In the genomic region with DNA sequence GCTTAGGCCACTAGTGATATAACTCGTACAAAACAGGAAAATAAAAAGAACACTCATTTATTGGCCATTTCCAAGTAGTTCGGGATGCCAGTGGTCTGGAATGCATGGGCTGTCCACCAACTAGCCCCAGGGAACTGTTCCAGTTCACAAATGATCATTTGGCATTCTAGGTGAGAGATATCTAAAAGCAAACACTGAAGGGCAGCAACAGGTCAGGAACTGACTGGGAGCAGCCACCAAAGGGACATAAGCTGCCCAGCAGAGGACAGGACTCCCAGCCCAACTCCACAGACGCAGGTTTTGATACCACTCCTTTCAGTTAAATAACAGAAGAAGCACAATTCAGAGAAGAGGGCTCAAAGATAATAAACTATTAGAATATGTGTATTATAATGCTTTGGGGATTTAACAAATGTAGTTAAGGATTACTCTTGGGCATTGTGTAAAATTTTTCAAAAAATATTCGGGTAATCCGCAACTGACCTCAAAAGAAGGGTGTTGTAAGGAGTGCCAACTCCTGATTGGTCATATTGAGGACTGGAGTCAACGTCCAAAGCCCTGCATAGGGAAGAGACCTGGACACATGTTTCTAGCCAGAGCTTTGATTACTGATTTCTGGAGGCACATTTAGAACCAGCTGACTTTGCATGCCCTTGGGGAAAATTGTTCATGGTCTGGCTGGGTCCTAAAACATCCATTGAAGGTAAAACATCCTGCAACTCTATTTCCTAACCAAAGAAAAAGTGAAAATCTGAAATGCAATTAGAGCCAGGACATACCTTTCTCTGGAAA, we compare ENCODE assay signal across 19 cellular contexts.
"Had no signal": no experiment of that assay in that cellular context is flagged by ENCODE, and none has a peak within 500 bp of the region (broad histone marks: within the 10 kb centered on the region; RNA-seq: fewer than 3 reads in every experiment).

No MANE protein-coding gene starts in this region.

- H3K27ac Mint-ChIP-seq: nephron, type B pancreatic cell had no signal

- H3K36me3 ChIP-seq: heart left ventricle, left lung, pancreas, right atrium auricular region, stomach had no signal

- H3K4me3 Mint-ChIP-seq: nephron, type B pancreatic cell had no signal

- H3K9me3 Mint-ChIP-seq: nephron, type B pancreatic cell had no signal

- ATAC-seq: esophagus mucosa, heart left ventricle, left lung, psoas muscle had no signal

- DNase-seq: effector memory CD4-positive, alpha-beta T cell; heart left ventricle; hypothalamus; left lung; mesenchymal stem cell; naive B cell; occipital lobe; psoas muscle; small intestine; stimulated activated CD4-positive, alpha-beta T cell treated with anti-CD3 and anti-CD28 coated beads, Interleukin-12 subunit alpha, Interleukin-12 subunit beta, amount 100 ng/mL, for 4 hours; stimulated activated naive CD4-positive, alpha-beta T cell; stomach; substantia nigra had no signal

- H3K4me1 Mint-ChIP-seq: naive B cell, nephron had no signal

- H3K9me3 ChIP-seq: heart left ventricle, pancreas, psoas muscle, right atrium auricular region, stomach had no signal

- H3K4me1 ChIP-seq: heart left ventricle, left lung, pancreas, psoas muscle, right atrium auricular region had no signal

- H3K27ac ChIP-seq: heart left ventricle, left lung, pancreas, psoas muscle, right atrium auricular region, stomach had no signal

- H3K27me3 ChIP-seq: heart left ventricle, left lung, pancreas, right atrium auricular region, stomach had no signal

- H3K4me3 ChIP-seq: heart left ventricle, left lung, lung, pancreas, psoas muscle, right atrium auricular region, stomach had no signal

- H3K36me3 Mint-ChIP-seq: naive B cell, type B pancreatic cell had no signal
